Comparison of ENCODE assay signal across 8 cellular contexts in the genomic region with DNA sequence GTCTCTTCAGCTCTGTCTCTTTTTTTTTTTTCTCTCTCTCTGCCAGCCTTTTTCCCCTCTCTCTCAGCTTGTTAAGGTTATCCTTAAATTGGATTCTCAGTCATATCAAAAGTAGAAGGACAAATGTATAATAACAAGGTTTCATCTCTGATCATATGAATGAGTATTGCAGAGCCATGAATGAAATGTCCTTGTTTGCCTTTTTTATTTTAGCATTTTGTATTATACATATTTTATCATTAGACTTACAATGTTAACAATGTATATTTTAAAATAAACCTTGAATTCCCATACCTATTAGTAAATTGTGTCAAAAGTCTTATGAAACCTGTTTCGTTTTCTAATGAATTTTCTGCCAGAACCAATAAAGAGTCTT. TPM values are rescaled to one million over a fixed set of nuclear protein-coding genes. Genes with fewer than 3 reads are reported as not detected.
DNase-seq lines count a peak whose midpoint lies in the region.

No MANE protein-coding gene starts in this region.

- no peaks in the 10 kb centered on the region for H3K36me3 Mint-ChIP-seq in activated naive CD8-positive, alpha-beta T cell
- no peaks in the 10 kb centered on the region for H3K36me3 Mint-ChIP-seq in immature natural killer cell

- DNase-seq in DMS 273 (lab: John Stamatoyannopoulos, UW; ENCODE audit: unreplicated experiment), result peak; percentile 44
- DNase-seq in DMS 273 treated with DMSO at 0.1 percent for 48 hours (lab: John Stamatoyannopoulos, UW), result no peak
- DNase-seq in immature natural killer cell, result peak in 1 of 3 donors; percentile 4
- DNase-seq in SK-N-DZ (ENCODE audit: low spot score), result no peak
- DNase-seq in SW480 (ENCODE audit: low spot score), result no peak
- DNase-seq in NCI-H2171 treated with DMSO at 0.1 percent for 48 hours (lab: John Stamatoyannopoulos, UW), result no peak

- H3K27ac ChIP-seq in stomach smooth muscle (ENCODE audit: low read length), result peak overlapping the region; percentile 82

- H3K4me3 ChIP-seq in stomach smooth muscle (ENCODE audit: low read length in 2 of 2), result peak overlapping the region; percentile 79 to 87

- H3K36me3 ChIP-seq in stomach smooth muscle (ENCODE audit: control insufficient read depth in 2 of 2, insufficient read depth in 2 of 2, low read length in 2 of 2), result no peaks in the 10 kb centered on the region

- H3K4me1 ChIP-seq in stomach smooth muscle (ENCODE audit: control insufficient read depth, insufficient read depth, low read length), result no peaks in the 10 kb centered on the region

- peak overlapping the region; percentile 91 to 98 for H3K9ac ChIP-seq in stomach smooth muscle (ENCODE audit: low read length in 2 of 2)

- H3K27ac Mint-ChIP-seq in activated naive CD8-positive, alpha-beta T cell, result peak overlapping the region; percentile 100
- H3K27ac Mint-ChIP-seq in immature natural killer cell, result peak overlapping the region; percentile 95 to 98 (median 96)

- H3K27me3 Mint-ChIP-seq in activated naive CD8-positive, alpha-beta T cell, result no peaks in the 10 kb centered on the region
- H3K27me3 Mint-ChIP-seq in immature natural killer cell (ENCODE audit: low read depth in 3 of 3), result peaks cover 5 to 8% (median 6%) of the 10 kb centered on the region in 3 donors

- H3K4me1 Mint-ChIP-seq in activated naive CD8-positive, alpha-beta T cell (ENCODE audit: low read depth), result peaks cover 58% of the 10 kb centered on the region
- peaks cover 29 to 61% of the 10 kb centered on the region in 2 donors for H3K4me1 Mint-ChIP-seq in immature natural killer cell

- no peaks in the 10 kb centered on the region for H3K9me3 Mint-ChIP-seq in activated naive CD8-positive, alpha-beta T cell (ENCODE audit: low read depth)
- no peaks in the 10 kb centered on the region for H3K9me3 Mint-ChIP-seq in immature natural killer cell

- peak overlapping the region; percentile 94 for H3K4me3 Mint-ChIP-seq in activated naive CD8-positive, alpha-beta T cell
- H3K4me3 Mint-ChIP-seq in immature natural killer cell, result peak overlapping the region; percentile 81 to 95 (median 90)

- no peaks in the 10 kb centered on the region for H3K27me3 ChIP-seq in stomach smooth muscle (ENCODE audit: control insufficient read depth in 1 of 2, insufficient read depth in 2 of 2, low read length in 2 of 2)

- H3K9me3 ChIP-seq in stomach smooth muscle (ENCODE audit: control insufficient read depth in 2 of 2, low read length in 2 of 2), result no peaks in the 10 kb centered on the region

RNA-seq across cellular contexts. Expression of a gene that starts 0.6 kb away (rescaled TPM):
- polyA plus RNA-seq in immature natural killer cell, result 1 to 10 TPM; 3.9 to 9.0 (median 5.0) TPM
- polyA plus RNA-seq in SK-N-DZ (2014; cell fraction: cytosol; rRNA removed), result 15.3 and 16.8 TPM in 2 replicates
- 13.8 and 19.4 TPM in 2 replicates for polyA plus RNA-seq in SK-N-DZ (2014; cell fraction: nucleus; rRNA removed)

RNA-seq across cellular contexts. Expression of a gene that starts 26.5 kb away (rescaled TPM):
- 10 to 100 TPM; 22.5 to 65.6 (median 37.4) TPM for polyA plus RNA-seq in immature natural killer cell
- polyA plus RNA-seq in SK-N-DZ (2014; cell fraction: cytosol; rRNA removed), result 251 and 455 TPM in 2 replicates
- 574 and 602 TPM in 2 replicates for polyA plus RNA-seq in SK-N-DZ (2014; cell fraction: nucleus; rRNA removed)

RNA-seq across cellular contexts. Expression of a gene that starts 40.4 kb away (rescaled TPM):
- polyA plus RNA-seq in immature natural killer cell, result under 1 TPM in 1 of 3 donors, not detected in 2; 0.12 TPM
- 0.05 and 0.32 TPM in 2 replicates for polyA plus RNA-seq in SK-N-DZ (2014; cell fraction: cytosol; rRNA removed)
- polyA plus RNA-seq in SK-N-DZ (2014; cell fraction: nucleus; rRNA removed), result not detected in 2 replicates
